In genomic region chr10:75099952-75100763, GRCh38 we compare ENCODE assay signal across 8 cellular contexts. TPM values are rescaled to one million over a fixed set of nuclear protein-coding genes. Genes with fewer than 3 reads are reported as not detected.
DNase-seq lines count a peak whose midpoint lies in the region; ATAC-seq and TF ChIP-seq lines count a peak whose summit lies in the region.

No MANE protein-coding gene starts in this region.

- no peak overlapping the region for H3K27ac ChIP-seq in HUES6 (ENCODE audit: low read depth, low read length)
- H3K27ac ChIP-seq in angular gyrus (ENCODE audit: low read depth, low read length), result peak overlapping the region; percentile 50
- no peak overlapping the region for H3K27ac ChIP-seq in hepatocyte

- H3K79me2 ChIP-seq in hepatocyte, result no peaks in the 10 kb centered on the region

- H3K4me1 ChIP-seq in HUES6 (ENCODE audit: control insufficient read depth, insufficient read depth, low read length) (peaks cover 18% of the 10 kb centered on the region), hepatocyte (ENCODE audit: insufficient read depth) (peaks cover 3% of the 10 kb centered on the region)

- H3K9me3 ChIP-seq in HUES6 (ENCODE audit: control insufficient read depth, insufficient read depth, low read depth, low read length) (no peaks in the 10 kb centered on the region), hepatocyte (ENCODE audit: low read depth) (no peaks in the 10 kb centered on the region)

- 25% methylated on average over 18 of the region's 18 CpGs for WGBS in hepatocyte (ENCODE audit: low lambda C conversion rate, missing lambda C conversion rate)

- DNase-seq in COLO668 (lab: John Stamatoyannopoulos, UW; ENCODE audit: unreplicated experiment), result peak; percentile 65
- peak; percentile 54 to 74 (median 73) for DNase-seq in T-helper 2 cell
- peak; percentile 86 for DNase-seq in hepatocyte (ENCODE audit: low spot score)
- DNase-seq in skeletal muscle cell (ENCODE audit: low read depth), result no peak
- no peak for DNase-seq in NCI-H187 treated with DMSO at 0.1 percent for 48 hours (lab: John Stamatoyannopoulos, UW)

- H3K36me3 ChIP-seq in HUES6 (ENCODE audit: control insufficient read depth, insufficient read depth, low read length) (no peaks in the 10 kb centered on the region), hepatocyte (replicated peaks; ENCODE audit: insufficient read depth, low read depth) (no peaks in the 10 kb centered on the region)

- no peaks in the 10 kb centered on the region for H3K9me2 ChIP-seq in hepatocyte (replicated peaks; ENCODE audit: insufficient read depth)

- no peaks in the 10 kb centered on the region for H4K20me1 ChIP-seq in hepatocyte (ENCODE audit: insufficient read depth, poor library complexity, severe bottlenecking)

- H2AFZ ChIP-seq in hepatocyte, result peak overlapping the region; percentile 15

- no peak overlapping the region for H3K9ac ChIP-seq in HUES6 (ENCODE audit: low read length)

- peak; percentile 74 for ATAC-seq in GM19438 (IDR thresholded peaks at IDR 0.05; ENCODE audit: low read depth, unreplicated experiment)

- H3K27me3 ChIP-seq in HUES6 (ENCODE audit: control insufficient read depth, insufficient read depth, low read length) (no peaks in the 10 kb centered on the region), hepatocyte (no peaks in the 10 kb centered on the region)

- H3K4me3 ChIP-seq in HUES6 (ENCODE audit: low read depth, low read length) (0 out of 2 replicates have a peak overlapping the region, but pooled peaks have one; percentile 1), hepatocyte (no peak overlapping the region), skeletal muscle cell (ENCODE audit: low read depth, low read length) (peak overlapping the region; percentile 15)

- peak; percentile 91 for TF ChIP-seq CTCF in hepatocyte (IDR thresholded peaks at IDR 0.05; ENCODE audit: poor library complexity)

- no peak overlapping the region for H3K4me2 ChIP-seq in hepatocyte

RNA-seq across cellular contexts. Expression of gene SAMD8, which starts 11.3 kb away (rescaled TPM):
- 26.8 and 29.2 TPM in 2 replicates for total RNA-seq in hepatocyte
- polyA plus RNA-seq in hepatocyte, result 9.6 and 10.7 TPM in 2 replicates

Comparison
In these comparisons a context has a peak if more than half of its experiments do, and no peak if none do; other contexts are left out.
1. DNase-seq: peak in COLO668 (single experiment), T-helper 2 cell (5 of 5) and hepatocyte (single experiment); none in skeletal muscle cell (single experiment) and NCI-H187 treated with DMSO at 0.1 percent for 48 hours (single experiment).